In genomic region chr22:48318173-48318572, GRCh38 we compare ENCODE assay signal across 15 cellular contexts.
DNase-seq lines count a peak whose midpoint lies in the region; ATAC-seq and TF ChIP-seq lines count a peak whose summit lies in the region.
"Had no signal": no experiment of that assay in that cellular context is flagged by ENCODE, and none has a peak within 500 bp of the region (broad histone marks: within the 10 kb centered on the region; RNA-seq: fewer than 3 reads in every experiment).

No MANE protein-coding gene starts in this region.

- POLR2A ChIA-PET in WTC11 (lab: Charles Lee), result no interaction called here

- H3K4me1 ChIP-seq in Peyer's patch (peaks cover 0 to 6% (median 0%) of the 10 kb centered on the region in 4 donors), mucosa of descending colon (ENCODE audit: low read depth) (no peaks in the 10 kb centered on the region)
- H3K4me1 ChIP-seq: HAP-1 had no signal

- H3K27me3 Mint-ChIP-seq in WTC11 (ENCODE audit: low read depth), result no peaks in the 10 kb centered on the region; the same call in 1 of the 2 replicates

- CTCF ChIA-PET in WTC11 (lab: Charles Lee), result no interaction called here

- no peak for TF ChIP-seq CTCF in Peyer's patch (IDR thresholded peaks at IDR 0.05)
- TF ChIP-seq CTCF in WTC11 (IDR thresholded peaks at IDR 0.05), result no peak
- no peak for TF ChIP-seq CTCF in mucosa of descending colon (IDR thresholded peaks at IDR 0.05)

- H3K4me1 Mint-ChIP-seq in WTC11, result peaks cover 29% of the 10 kb centered on the region
- H3K4me1 Mint-ChIP-seq: B cell had no signal

- no peak for ATAC-seq in WTC11
- ATAC-seq in mucosa of descending colon, result no peak
- no peak for ATAC-seq in sciatic nerve
- ATAC-seq in GM19467 (IDR thresholded peaks at IDR 0.05; ENCODE audit: unreplicated experiment), result no peak
- ATAC-seq: CD8-positive, alpha-beta T cell; HepG2 had no signal

- no peaks in the 10 kb centered on the region for H3K36me3 ChIP-seq in Peyer's patch
- H3K36me3 ChIP-seq in mucosa of descending colon (ENCODE audit: low read depth), result no peaks in the 10 kb centered on the region
- H3K36me3 ChIP-seq: BLaER1 treated with 17β-estradiol and CSF1 and Interleukin-3, amounts not matched to agents 10 nM and 100 nM; HAP-1 had no signal

- no peaks in the 10 kb centered on the region for H3K27me3 ChIP-seq in Peyer's patch
- H3K27me3 ChIP-seq: BLaER1 treated with 17β-estradiol and CSF1 and Interleukin-3, amounts not matched to agents 10 nM and 100 nM had no signal

- peaks cover 12% of the 10 kb centered on the region for H3K9me3 Mint-ChIP-seq in WTC11

- H3K27ac Mint-ChIP-seq in WTC11, result no peak overlapping the region
- H3K27ac Mint-ChIP-seq: B cell; CD8-positive, alpha-beta T cell had no signal

- H3K4me3 Mint-ChIP-seq in WTC11, result no peak overlapping the region
- H3K4me3 Mint-ChIP-seq: B cell; CD8-positive, alpha-beta T cell had no signal

- no peaks in the 10 kb centered on the region for H3K36me3 Mint-ChIP-seq in WTC11
- H3K36me3 Mint-ChIP-seq: CD8-positive, alpha-beta T cell had no signal

- no peak overlapping the region for H3K27ac ChIP-seq in Peyer's patch
- H3K27ac ChIP-seq: BLaER1 treated with 17β-estradiol and CSF1 and Interleukin-3, amounts not matched to agents 10 nM and 100 nM; GM23248 had no signal

- TF ChIP-seq POLR2A in Peyer's patch (IDR thresholded peaks at IDR 0.05), result no peak

- intact Hi-C loops in mucosa of descending colon (cut with DNase I, micrococcal nuclease), result no loop called here
- intact Hi-C loops in sciatic nerve (cut with DNase I), result no loop called here

- peak in 2 of 3 donors; percentile 8 to 13 for DNase-seq in Peyer's patch
- DNase-seq in WTC11 (ENCODE audit: low spot score), result peak; percentile 0
- peak in 2 of 3 donors; percentile 1 to 17 for DNase-seq in mucosa of descending colon
- peak; percentile 23 for DNase-seq in sciatic nerve (ENCODE audit: low spot score)
- no peak for DNase-seq in stimulated activated CD4-positive, alpha-beta T cell treated with anti-CD3 and anti-CD28 coated beads, Interleukin-15, amount 100 ng/mL, for 24 hours
- DNase-seq: Calu3; CD8-positive, alpha-beta T cell; DMS79 treated with DMSO at 0.1 percent for 48 hours; GF-D8; GM23248 had no signal

- H3K4me3 ChIP-seq in Peyer's patch (no peak overlapping the region), mucosa of descending colon (no peak overlapping the region)
- H3K4me3 ChIP-seq: BLaER1 treated with 17β-estradiol and CSF1 and Interleukin-3, amounts not matched to agents 10 nM and 100 nM; GM23248; HAP-1 had no signal

- no peaks in the 10 kb centered on the region for H3K9me3 ChIP-seq in Peyer's patch
- H3K9me3 ChIP-seq in mucosa of descending colon, result no peaks in the 10 kb centered on the region
- H3K9me3 ChIP-seq: HAP-1 had no signal

TF ChIP-seq in WTC11, 78 proteins besides CTCF, POLR2A, EP300 and RAD21:
- TF ChIP-seq GRHL2 (CRISPR knock-in tag; IDR thresholded peaks at IDR 0.05; ENCODE audit: insufficient replicate concordance, severe bottlenecking) (no peak), SMAD3 (CRISPR knock-in tag; IDR thresholded peaks at IDR 0.05; ENCODE audit: borderline replicate concordance) (no peak), JUN (CRISPR knock-in tag; IDR thresholded peaks at IDR 0.05) (no peak), FOXJ3 (CRISPR knock-in tag; IDR thresholded peaks at IDR 0.05; ENCODE audit: borderline replicate concordance) (no peak), JAZF1 (CRISPR knock-in tag; IDR thresholded peaks at IDR 0.05) (no peak)
